In the genomic region with DNA sequence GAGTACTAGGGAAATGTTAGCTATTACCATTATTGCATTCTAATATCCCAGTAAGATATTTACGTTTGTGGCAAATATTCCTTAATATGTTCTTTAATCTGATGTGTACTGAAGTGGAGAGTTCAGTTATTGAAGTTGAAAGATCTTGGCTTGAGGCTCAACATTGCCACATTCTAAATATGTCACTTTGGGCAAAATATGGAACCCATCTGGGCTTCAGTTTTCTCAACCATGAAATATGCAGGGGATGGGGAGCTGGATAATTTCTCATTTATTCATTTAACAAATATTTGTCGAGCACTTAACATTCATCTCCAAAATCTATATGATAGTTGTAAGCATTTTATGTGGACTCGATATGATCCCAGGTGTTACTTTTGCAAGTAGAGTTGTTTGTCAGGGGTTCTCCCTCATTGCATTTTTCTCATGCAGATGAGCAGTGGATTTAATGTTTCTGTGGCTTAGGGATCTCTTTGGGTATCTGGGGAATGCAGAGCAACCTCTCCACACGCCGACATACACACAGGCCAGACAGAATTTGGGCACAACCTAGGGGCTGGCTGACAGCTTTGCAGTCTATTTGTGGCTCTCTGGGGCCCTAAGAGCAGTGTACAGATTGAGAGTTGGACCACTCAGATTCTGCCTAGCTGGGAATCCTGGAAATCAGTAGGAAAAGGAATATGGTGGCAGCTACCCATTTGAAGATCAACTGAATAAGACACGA, we compare ENCODE assay signal across 20 cellular contexts. TPM values are rescaled to one million over a fixed set of nuclear protein-coding genes. Genes with fewer than 3 reads are reported as not detected.
DNase-seq lines count a peak whose midpoint lies in the region; TF ChIP-seq lines count a peak whose summit lies in the region.
"Had no signal": no experiment of that assay in that cellular context is flagged by ENCODE, and none has a peak within 500 bp of the region (broad histone marks: within the 10 kb centered on the region; RNA-seq: fewer than 3 reads in every experiment).

No MANE protein-coding gene starts in this region.

- no peaks in the 10 kb centered on the region for H3K79me2 ChIP-seq in osteoblast (ENCODE audit: insufficient read depth, low read length)

- TF ChIP-seq POLR2A in esophagus muscularis mucosa (IDR thresholded peaks at IDR 0.05; ENCODE audit: low read depth): no peak

- H3K4me3 ChIP-seq in SJSA1: no peak overlapping the region
- H3K4me3 ChIP-seq in esophagus muscularis mucosa: no peak overlapping the region
- H3K4me3 ChIP-seq in osteoblast (ENCODE audit: insufficient read depth, low read length): no peak overlapping the region
- H3K4me3 ChIP-seq: GM23338, HAP-1, MG63 had no signal

- H3K27ac ChIP-seq in SJSA1 (no peak overlapping the region), esophagus muscularis mucosa (replicated peaks in 1 of 4) (no peak overlapping the region), osteoblast (ENCODE audit: low read depth, low read length) (no peak overlapping the region)
- H3K27ac ChIP-seq: C4-2B had no signal

- TF ChIP-seq CTCF in esophagus muscularis mucosa (IDR thresholded peaks at IDR 0.05) (no peak), osteoblast (IDR thresholded peaks at IDR 0.05; ENCODE audit: extremely low read depth, low read depth, low read length) (peak; percentile 17)

- TF ChIP-seq EP300 in esophagus muscularis mucosa (IDR thresholded peaks at IDR 0.05): no peak

- intact Hi-C loops in esophagus muscularis mucosa (cut with DNase I): no loop called here

- H2AFZ ChIP-seq in osteoblast (ENCODE audit: low read length): no peak overlapping the region

- H3K9me3 ChIP-seq in SJSA1 (replicated peaks) (0 out of 2 replicates have a peak, but pooled peaks cover 3% of the 10 kb centered on the region), esophagus muscularis mucosa (no peaks in the 10 kb centered on the region), osteoblast (ENCODE audit: low read depth, low read length) (no peaks in the 10 kb centered on the region)
- H3K9me3 ChIP-seq: HAP-1, MG63 had no signal

- H3K27me3 ChIP-seq in SJSA1 (replicated peaks) (no peaks in the 10 kb centered on the region), esophagus muscularis mucosa (peaks cover 0 to 16% (median 0%) of the 10 kb centered on the region in 4 donors), osteoblast (ENCODE audit: insufficient read depth, low read length) (no peaks in the 10 kb centered on the region)
- H3K27me3 ChIP-seq: MG63 had no signal

- WGBS in esophagus muscularis mucosa: 89% methylated on average over 6 of the region's 6 CpGs

- H3K4me1 ChIP-seq in SJSA1 (replicated peaks): peaks cover 12% of the 10 kb centered on the region
- H3K4me1 ChIP-seq in esophagus muscularis mucosa: no peaks in the 10 kb centered on the region
- H3K4me1 ChIP-seq in osteoblast (ENCODE audit: insufficient read depth, low read length): peaks cover 10% of the 10 kb centered on the region

- H3K36me3 ChIP-seq in SJSA1 (no peaks in the 10 kb centered on the region), esophagus muscularis mucosa (no peaks in the 10 kb centered on the region), osteoblast (ENCODE audit: insufficient read depth, low read length) (no peaks in the 10 kb centered on the region)
- H3K36me3 ChIP-seq: HAP-1, MG63 had no signal

- H4K20me1 ChIP-seq in osteoblast (ENCODE audit: insufficient read depth, low read length): no peaks in the 10 kb centered on the region

- peak; percentile 27 for DNase-seq in AG20443 (ENCODE audit: low spot score)
- peak; percentile 60 to 80 for DNase-seq in SJSA1 (ENCODE audit: low read depth in 1 of 2, low spot score in 2 of 2)
- peak; percentile 21 for DNase-seq in esophagus muscularis mucosa (ENCODE audit: extremely low spot score)
- no peak for DNase-seq in osteoblast (ENCODE audit: insufficient read length, low spot score, missing footprints)
- no peak for DNase-seq in NCI-H187 treated with DMSO at 0.1 percent for 48 hours (lab: John Stamatoyannopoulos, UW)
- no peak for DNase-seq in NCI-H2029 treated with DMSO at 0.1 percent for 48 hours (lab: John Stamatoyannopoulos, UW)
- no peak for DNase-seq in amniotic stem cell (lab: John Stamatoyannopoulos, UW)
- DNase-seq: AML-193; Karpas-422; MG63; NCI-H1417; NCI-H1694 treated with DMSO at 0.1 percent for 48 hours; NCI-H345; NCI-H524; NCI-H774; NK-92 treated with Interleukin-12 subunit alpha and Interleukin-12 subunit beta, amount 100 ng/mL, for 24 hours; SIG-M5 had no signal

- no peak overlapping the region for H3K4me2 ChIP-seq in osteoblast (ENCODE audit: insufficient read depth, low read length)
- H3K4me2 ChIP-seq: GM23338 had no signal

RNA-seq across cellular contexts. Expression of gene APPL2, which starts 26.6 kb away (rescaled TPM):
- total RNA-seq in SJSA1 (2014; rRNA removed; shearing (Covaris generic)): 519 and 584 TPM in 2 replicates
- 10 to 100 TPM; 16.6 to 30.0 (median 23.3) TPM for total RNA-seq in esophagus muscularis mucosa
- total RNA-seq in osteoblast: 67.0 and 91.3 TPM in 2 replicates

Comparison
In these comparisons a context has a peak if more than half of its experiments do, and no peak if none do; other contexts are left out.
1. DNase-seq: peak in AG20443 (single experiment), SJSA1 (2 of 2) and esophagus muscularis mucosa (single experiment); none in osteoblast (single experiment), NCI-H187 treated with DMSO at 0.1 percent for 48 hours (single experiment), NCI-H2029 treated with DMSO at 0.1 percent for 48 hours (single experiment) and amniotic stem cell (single experiment).